9 cellular contexts compared by ENCODE assay signal in the genomic region with DNA sequence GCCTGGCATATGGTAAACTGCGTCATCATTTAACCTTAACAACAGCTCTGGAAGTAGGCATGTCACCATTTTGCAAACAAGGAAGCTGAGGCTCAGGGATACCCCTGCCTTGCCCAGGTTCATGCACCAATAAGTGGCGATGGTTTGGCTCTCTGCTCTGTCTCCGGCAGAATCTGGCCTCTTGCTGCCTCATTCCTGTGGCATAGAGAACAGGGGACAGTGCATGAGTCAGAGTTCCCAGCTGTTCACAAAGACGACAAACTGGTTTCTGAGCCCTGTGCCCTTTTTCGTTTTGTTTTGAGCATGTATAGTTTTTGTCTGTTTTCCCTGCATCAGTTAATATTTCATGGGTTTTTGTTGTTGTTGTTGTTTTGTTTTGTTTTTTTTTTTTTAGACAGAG.
DNase-seq lines count a peak whose midpoint lies in the region; ATAC-seq and TF ChIP-seq lines count a peak whose summit lies in the region.
"Had no signal": no experiment of that assay in that cellular context is flagged by ENCODE, and none has a peak within 500 bp of the region (broad histone marks: within the 10 kb centered on the region; RNA-seq: fewer than 3 reads in every experiment).

No MANE protein-coding gene starts in this region.

- DNase-seq in AG08396 (ENCODE audit: low spot score) (peak; percentile 74), LoVo (ENCODE audit: low spot score) (peak; percentile 49), breast epithelium (ENCODE audit: low spot score in 2 of 2) (peak; percentile 71 to 94), lung (ENCODE audit: low spot score) (peak; percentile 66), 8988T (no peak)
- DNase-seq in stimulated activated CD4-positive, alpha-beta T cell treated with anti-CD3 and anti-CD28 coated beads, Interleukin-12 subunit alpha, Interleukin-12 subunit beta, amount 100 ng/mL, for 4 hours = no peak
- DNase-seq: activated naive CD4-positive, alpha-beta T cell treated with anti-CD3 and anti-CD28 coated beads, Interleukin-2, amount 50 U/mL, for 16 hours had no signal

- H3K36me3 ChIP-seq in breast epithelium (no peaks in the 10 kb centered on the region), lung (ENCODE audit: control insufficient read depth in 2 of 2, insufficient read depth in 2 of 2, low read length in 2 of 2) (no peaks in the 10 kb centered on the region)

- WGBS in lung, 2 donors = 69 to 87% methylated on average over 5 of the region's 5 CpGs

- peaks cover 0 to 8% of the 10 kb centered on the region in 2 donors for H3K4me1 ChIP-seq in breast epithelium
- peaks cover 0 to 3% of the 10 kb centered on the region in 2 donors for H3K4me1 ChIP-seq in lung (ENCODE audit: control insufficient read depth in 2 of 2, insufficient read depth in 2 of 2, low read length in 2 of 2)

- intact Hi-C loops in breast epithelium (cut with DNase I; ENCODE audit: low total_unique reads) = no loop called here

- ATAC-seq in lung (ENCODE audit: insufficient read depth, low FRiP score) (peak; percentile 67), HG03442 (IDR thresholded peaks at IDR 0.05; ENCODE audit: unreplicated experiment) (no peak), HG03196 (IDR thresholded peaks at IDR 0.05; ENCODE audit: unreplicated experiment) (no peak)

- H3K27me3 ChIP-seq in breast epithelium (no peaks in the 10 kb centered on the region), lung (ENCODE audit: control insufficient read depth, insufficient read depth) (no peaks in the 10 kb centered on the region)

- H3K27ac ChIP-seq in breast epithelium (peak overlapping the region; percentile 88 to 96), lung (ENCODE audit: low read depth in 1 of 2, low read length in 1 of 2) (no peak overlapping the region)

- no peaks in the 10 kb centered on the region for H3K9me3 ChIP-seq in breast epithelium
- no peaks in the 10 kb centered on the region for H3K9me3 ChIP-seq in lung (ENCODE audit: control insufficient read depth in 2 of 2, insufficient read depth in 1 of 2, low read length in 1 of 2)

- TF ChIP-seq CTCF in breast epithelium (IDR thresholded peaks at IDR 0.05) (no peak), lung (IDR thresholded peaks at IDR 0.05; ENCODE audit: control extremely low read depth, extremely low read depth) (no peak)

- no peak for TF ChIP-seq POLR2A in breast epithelium (IDR thresholded peaks at IDR 0.05)

- H3K4me3 ChIP-seq in breast epithelium = no peak overlapping the region
- H3K4me3 ChIP-seq in lung = no peak overlapping the region

Comparison
In these comparisons a context has a peak if more than half of its experiments do, and no peak if none do; other contexts are left out.
1. DNase-seq: peak in AG08396 (single experiment), LoVo (single experiment), breast epithelium (2 of 2) and lung (single experiment); none in 8988T (single experiment) and stimulated activated CD4-positive, alpha-beta T cell treated with anti-CD3 and anti-CD28 coated beads, Interleukin-12 subunit alpha, Interleukin-12 subunit beta, amount 100 ng/mL, for 4 hours (single experiment).
2. H3K27ac ChIP-seq: peak in breast epithelium (2 of 2); none in lung (0 of 2).